35 cellular contexts compared by ENCODE assay signal in genomic region chr1:172416482-172417035, GRCh38. TPM values are rescaled to one million over a fixed set of nuclear protein-coding genes. Genes with fewer than 3 reads are reported as not detected.
"Had no signal": no experiment of that assay in that cellular context is flagged by ENCODE, and none has a peak within 500 bp of the region (broad histone marks: within the 10 kb centered on the region; RNA-seq: fewer than 3 reads in every experiment).

No MANE protein-coding gene starts in this region.

- FAIRE-seq: RCC 7860 had no signal

- H3K4me3 Mint-ChIP-seq: activated CD4-positive, alpha-beta memory T cell treated with anti-CD3 and anti-CD28 coated beads, Interleukin-2, amount 10 ng/mL, durations not matched to agents 7 days and 5 days; activated CD8-positive, alpha-beta memory T cell treated with anti-CD3 and anti-CD28 coated beads, Interleukin-2, amount 10 ng/mL, durations not matched to agents 7 days and 5 days; activated naive CD4-positive, alpha-beta T cell treated with anti-CD3 and anti-CD28 coated beads, Interleukin-2, amount 10 ng/mL, durations not matched to agents 7 days and 5 days; activated naive CD8-positive, alpha-beta T cell; activated naive CD8-positive, alpha-beta T cell treated with anti-CD3 and anti-CD28 coated beads, Interleukin-2, amount 50 U/mL, for 24 hours; brain had no signal

- H3K27ac ChIP-seq: KMS-11, RWPE1, VCaP had no signal

- H3K27ac Mint-ChIP-seq: activated CD4-positive, alpha-beta memory T cell treated with anti-CD3 and anti-CD28 coated beads, Interleukin-2, amount 10 ng/mL, durations not matched to agents 7 days and 5 days; activated CD8-positive, alpha-beta memory T cell treated with anti-CD3 and anti-CD28 coated beads, Interleukin-2, amount 10 ng/mL, durations not matched to agents 7 days and 5 days; activated naive CD4-positive, alpha-beta T cell treated with anti-CD3 and anti-CD28 coated beads, Interleukin-2, amount 10 ng/mL, durations not matched to agents 7 days and 5 days; activated naive CD8-positive, alpha-beta T cell; activated naive CD8-positive, alpha-beta T cell treated with anti-CD3 and anti-CD28 coated beads, Interleukin-2, amount 50 U/mL, for 24 hours had no signal

- ATAC-seq: activated CD8-positive, alpha-beta memory T cell treated with anti-CD3 and anti-CD28 coated beads, Interleukin-2, amount 10 ng/mL, durations not matched to agents 7 days and 5 days; activated naive CD8-positive, alpha-beta T cell treated with anti-CD3 and anti-CD28 coated beads, Interleukin-2, amount 50 U/mL, for 24 hours had no signal

- H3K9ac ChIP-seq: KMS-11 had no signal

- DNase-seq: activated CD4-positive, alpha-beta memory T cell treated with anti-CD3 and anti-CD28 coated beads, Interleukin-2, amount 10 ng/mL, durations not matched to agents 7 days and 5 days; activated CD4-positive, alpha-beta T cell treated with anti-CD3 and anti-CD28 coated beads for 1 hour; activated CD4-positive, alpha-beta T cell treated with anti-CD3 and anti-CD28 coated beads for 48 hours; activated CD4-positive, CD25-positive, alpha-beta regulatory T cell; activated CD8-positive, alpha-beta memory T cell treated with anti-CD3 and anti-CD28 coated beads for 24 hours; activated CD8-positive, alpha-beta memory T cell treated with anti-CD3 and anti-CD28 coated beads, Interleukin-2, amount 10 ng/mL, durations not matched to agents 7 days and 5 days; activated CD8-positive, alpha-beta memory T cell treated with anti-CD3 and anti-CD28 coated beads, Interleukin-2, amount 50 U/mL, for 48 hours; activated effector memory CD4-positive, alpha-beta T cell treated with Interleukin-2 at 50 U/mL for 16 hours; activated naive CD4-positive, alpha-beta T cell treated with anti-CD3 and anti-CD28 coated beads, Interleukin-2, amount 10 ng/mL, durations not matched to agents 7 days and 5 days; activated naive CD8-positive, alpha-beta T cell treated with anti-CD3 and anti-CD28 coated beads, Interleukin-2, amount 50 U/mL, for 24 hours; activated T-cell treated with anti-CD3 and anti-CD28 coated beads, Interleukin-2, amount 50 U/mL, for 48 hours; anterior cingulate cortex; central memory CD4-positive, alpha-beta T cell; MM.1S; MV-4-11; NCI-H1092; NCI-H1436 treated with DMSO at 0.1 percent for 48 hours; NCI-H1694 treated with DMSO at 0.1 percent for 48 hours; NCI-H2029; NCI-H510A; NCI-H526; NCI-H748 treated with DMSO at 0.1 percent for 48 hours; NK-92 treated with Interleukin-12 subunit alpha and Interleukin-12 subunit beta, amount 100 ng/mL, for 24 hours; PC-3; Right ventricle myocardium superior; SW 1271; T-helper 1 cell; T-helper 2 cell; T-helper 9 cell had no signal

- H3K9me3 Mint-ChIP-seq: activated CD4-positive, alpha-beta memory T cell treated with anti-CD3 and anti-CD28 coated beads, Interleukin-2, amount 10 ng/mL, durations not matched to agents 7 days and 5 days; activated naive CD4-positive, alpha-beta T cell treated with anti-CD3 and anti-CD28 coated beads, Interleukin-2, amount 10 ng/mL, durations not matched to agents 7 days and 5 days; activated naive CD8-positive, alpha-beta T cell treated with anti-CD3 and anti-CD28 coated beads, Interleukin-2, amount 50 U/mL, for 24 hours; brain had no signal

- H3K4me2 ChIP-seq: KMS-11 had no signal

- H3K27me3 Mint-ChIP-seq: activated CD4-positive, alpha-beta memory T cell treated with anti-CD3 and anti-CD28 coated beads, Interleukin-2, amount 10 ng/mL, durations not matched to agents 7 days and 5 days; activated CD8-positive, alpha-beta memory T cell treated with anti-CD3 and anti-CD28 coated beads, Interleukin-2, amount 10 ng/mL, durations not matched to agents 7 days and 5 days; activated naive CD4-positive, alpha-beta T cell treated with anti-CD3 and anti-CD28 coated beads, Interleukin-2, amount 10 ng/mL, durations not matched to agents 7 days and 5 days; activated naive CD8-positive, alpha-beta T cell; activated naive CD8-positive, alpha-beta T cell treated with anti-CD3 and anti-CD28 coated beads, Interleukin-2, amount 50 U/mL, for 24 hours; brain had no signal

- H3K4me1 Mint-ChIP-seq: activated CD4-positive, alpha-beta memory T cell treated with anti-CD3 and anti-CD28 coated beads, Interleukin-2, amount 10 ng/mL, durations not matched to agents 7 days and 5 days had no signal

RNA-seq across cellular contexts. Expression of gene C1orf105, which starts 3.9 kb away (rescaled TPM):
- total RNA-seq: activated CD4-positive, alpha-beta memory T cell treated with anti-CD3 and anti-CD28 coated beads, Interleukin-2, amount 10 ng/mL, durations not matched to agents 7 days and 5 days; activated CD8-positive, alpha-beta memory T cell treated with anti-CD3 and anti-CD28 coated beads, Interleukin-2, amount 10 ng/mL, durations not matched to agents 7 days and 5 days; PC-3 had no signal
